ENCODE assay signal across 8 cellular contexts in the genomic region with DNA sequence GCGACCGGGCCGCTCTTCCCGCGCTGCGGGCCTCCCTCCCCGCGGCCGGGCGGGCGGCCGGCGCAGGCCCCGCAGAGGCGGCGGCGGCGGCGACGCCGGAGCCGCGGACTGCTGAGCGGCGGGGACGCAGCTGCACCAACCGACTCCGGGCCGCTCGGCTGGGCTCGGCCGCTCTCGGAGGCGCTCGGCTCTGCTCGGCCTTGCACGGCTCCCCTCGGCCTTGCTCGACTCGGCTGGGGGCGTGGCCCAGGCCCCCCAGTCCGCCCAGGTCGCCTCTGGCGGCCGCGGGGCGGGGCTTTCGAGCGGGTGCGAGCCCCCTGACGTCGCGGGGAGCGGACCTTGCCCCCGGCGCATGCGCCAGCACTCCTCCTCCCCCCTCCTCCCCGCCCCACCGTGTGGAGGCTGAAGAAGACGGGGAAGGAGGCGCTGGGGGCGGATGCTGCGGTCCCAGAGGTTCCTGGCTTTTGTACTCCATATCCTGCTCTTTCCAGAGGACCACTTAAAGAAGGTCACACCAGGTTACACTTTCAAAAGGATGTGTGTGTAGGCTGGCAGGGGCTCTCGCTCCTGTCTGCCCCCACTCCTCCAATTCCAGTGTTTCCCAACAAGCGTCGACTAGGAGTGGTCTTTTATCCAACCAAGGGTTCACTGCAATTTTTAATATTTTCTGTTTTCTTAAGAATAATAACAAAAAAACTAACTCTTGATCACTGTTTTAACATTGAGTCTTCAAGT. TPM values are rescaled to one million over a fixed set of nuclear protein-coding genes. Genes with fewer than 3 reads are reported as not detected.
A peak's percentile ranks its signal among the peaks of the same experiment; 100 is the strongest.
DNase-seq lines count a peak whose midpoint lies in the region; ATAC-seq and TF ChIP-seq lines count a peak whose summit lies in the region.

A gene with protein sequence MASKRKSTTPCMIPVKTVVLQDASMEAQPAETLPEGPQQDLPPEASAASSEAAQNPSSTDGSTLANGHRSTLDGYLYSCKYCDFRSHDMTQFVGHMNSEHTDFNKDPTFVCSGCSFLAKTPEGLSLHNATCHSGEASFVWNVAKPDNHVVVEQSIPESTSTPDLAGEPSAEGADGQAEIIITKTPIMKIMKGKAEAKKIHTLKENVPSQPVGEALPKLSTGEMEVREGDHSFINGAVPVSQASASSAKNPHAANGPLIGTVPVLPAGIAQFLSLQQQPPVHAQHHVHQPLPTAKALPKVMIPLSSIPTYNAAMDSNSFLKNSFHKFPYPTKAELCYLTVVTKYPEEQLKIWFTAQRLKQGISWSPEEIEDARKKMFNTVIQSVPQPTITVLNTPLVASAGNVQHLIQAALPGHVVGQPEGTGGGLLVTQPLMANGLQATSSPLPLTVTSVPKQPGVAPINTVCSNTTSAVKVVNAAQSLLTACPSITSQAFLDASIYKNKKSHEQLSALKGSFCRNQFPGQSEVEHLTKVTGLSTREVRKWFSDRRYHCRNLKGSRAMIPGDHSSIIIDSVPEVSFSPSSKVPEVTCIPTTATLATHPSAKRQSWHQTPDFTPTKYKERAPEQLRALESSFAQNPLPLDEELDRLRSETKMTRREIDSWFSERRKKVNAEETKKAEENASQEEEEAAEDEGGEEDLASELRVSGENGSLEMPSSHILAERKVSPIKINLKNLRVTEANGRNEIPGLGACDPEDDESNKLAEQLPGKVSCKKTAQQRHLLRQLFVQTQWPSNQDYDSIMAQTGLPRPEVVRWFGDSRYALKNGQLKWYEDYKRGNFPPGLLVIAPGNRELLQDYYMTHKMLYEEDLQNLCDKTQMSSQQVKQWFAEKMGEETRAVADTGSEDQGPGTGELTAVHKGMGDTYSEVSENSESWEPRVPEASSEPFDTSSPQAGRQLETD (minus strand): TSS at position 196 of the 735 bp plus-strand sequence. CDS start 112,815 bp downstream, outside the sequence.

- no peaks in the 10 kb centered on the region for H3K36me3 Mint-ChIP-seq in T-helper 1 cell treated with Interleukin-12 subunit alpha and Interleukin-12 subunit beta and Interleukin-4 antibody, amounts not matched to agents 30 μg/mL and 1 μg/mL, for 36 hours (ENCODE audit: low read depth)
- H3K36me3 Mint-ChIP-seq in progenitor cell of endocrine pancreas (ENCODE audit: insufficient read depth), result no peaks in the 10 kb centered on the region

- peak; percentile 70 for DNase-seq in NCI-H1694 (lab: John Stamatoyannopoulos, UW)
- DNase-seq in amniotic stem cell (lab: John Stamatoyannopoulos, UW), result peak; percentile 96
- peak; percentile 97 for DNase-seq in left cardiac atrium
- peak; percentile 97 for DNase-seq in progenitor cell of endocrine pancreas (ENCODE audit: low spot score, unreplicated experiment)
- DNase-seq in upper lobe of right lung, result peak; percentile 99

- H3K4me3 ChIP-seq in upper lobe of right lung, result peak within 1 kb of the TSS; percentile 82

- intact Hi-C loops in left cardiac atrium (cut with DNase I) (loop anchor here in 1 of 2 donors (5.0 to 10.0 kb wide), 2 partner anchors 63 to 85 kb away; no protein-coding TSS in a partner anchor), upper lobe of right lung (cut with DNase I) (no loop called here)

- peak within 1 kb of the TSS; percentile 90 for H3K27ac ChIP-seq in upper lobe of right lung

- H3K27me3 ChIP-seq in upper lobe of right lung, result no peaks in the 10 kb centered on the region

- no peaks in the 10 kb centered on the region for H3K9me3 ChIP-seq in upper lobe of right lung

- H3K4me1 Mint-ChIP-seq in T-helper 1 cell treated with Interleukin-12 subunit alpha and Interleukin-12 subunit beta and Interleukin-4 antibody, amounts not matched to agents 30 μg/mL and 1 μg/mL, for 36 hours (ENCODE audit: low read depth), result peaks cover 19% of the 10 kb centered on the region
- peaks cover 7% of the 10 kb centered on the region for H3K4me1 Mint-ChIP-seq in progenitor cell of endocrine pancreas (ENCODE audit: low read depth)

- peak within 1 kb of the TSS; percentile 64 for H3K27ac Mint-ChIP-seq in T-helper 1 cell treated with Interleukin-12 subunit alpha and Interleukin-12 subunit beta and Interleukin-4 antibody, amounts not matched to agents 30 μg/mL and 1 μg/mL, for 36 hours
- peak within 1 kb of the TSS; percentile 81 for H3K27ac Mint-ChIP-seq in progenitor cell of endocrine pancreas

- H3K4me1 ChIP-seq in upper lobe of right lung, result peaks cover 18% of the 10 kb centered on the region

- peaks cover 6% of the 10 kb centered on the region for H3K27me3 Mint-ChIP-seq in T-helper 1 cell treated with Interleukin-12 subunit alpha and Interleukin-12 subunit beta and Interleukin-4 antibody, amounts not matched to agents 30 μg/mL and 1 μg/mL, for 36 hours (ENCODE audit: low read depth)
- H3K27me3 Mint-ChIP-seq in progenitor cell of endocrine pancreas, result peaks cover 5% of the 10 kb centered on the region

- TF ChIP-seq CTCF in progenitor cell of endocrine pancreas (IDR thresholded peaks at IDR 0.05; ENCODE audit: unreplicated experiment), result no peak
- TF ChIP-seq CTCF in upper lobe of right lung (IDR thresholded peaks at IDR 0.05), result no peak

- H3K9me3 Mint-ChIP-seq in T-helper 1 cell treated with Interleukin-12 subunit alpha and Interleukin-12 subunit beta and Interleukin-4 antibody, amounts not matched to agents 30 μg/mL and 1 μg/mL, for 36 hours, result no peaks in the 10 kb centered on the region
- no peaks in the 10 kb centered on the region for H3K9me3 Mint-ChIP-seq in progenitor cell of endocrine pancreas (ENCODE audit: low read depth)

- H3K36me3 ChIP-seq in upper lobe of right lung, result no peaks in the 10 kb centered on the region

- H3K4me3 Mint-ChIP-seq in T-helper 1 cell treated with Interleukin-12 subunit alpha and Interleukin-12 subunit beta and Interleukin-4 antibody, amounts not matched to agents 30 μg/mL and 1 μg/mL, for 36 hours, result peak within 1 kb of the TSS; percentile 79
- H3K4me3 Mint-ChIP-seq in progenitor cell of endocrine pancreas (ENCODE audit: low read depth), result peak within 1 kb of the TSS; percentile 80

- ATAC-seq in GM18498 (IDR thresholded peaks at IDR 0.05; ENCODE audit: unreplicated experiment) (peak; percentile 98), HG02885 (IDR thresholded peaks at IDR 0.05; ENCODE audit: poor library complexity, unreplicated experiment) (peak; percentile 96), left cardiac atrium (peak; percentile 98 to 99), upper lobe of right lung (peak; percentile 98)

RNA-seq across cellular contexts. Expression of the gene that starts here (rescaled TPM):
- 10 to 100 TPM; 32.8 to 34.2 TPM for total RNA-seq in left cardiac atrium
- 8.9 and 9.1 TPM in 2 replicates for total RNA-seq in progenitor cell of endocrine pancreas
- total RNA-seq in upper lobe of right lung, result 45.3 TPM

Comparison
In these comparisons a context has a peak if more than half of its experiments do, and no peak if none do; other contexts are left out.
1. Peak in every context shown above with its lines: DNase-seq, ATAC-seq, H3K4me3 ChIP-seq and H3K27ac ChIP-seq.